In genomic region chr3:138442433-138442832, GRCh38 we compare ENCODE assay signal across 11 cellular contexts. TPM values are rescaled to one million over a fixed set of nuclear protein-coding genes. Genes with fewer than 3 reads are reported as not detected.
A peak's percentile ranks its signal among the peaks of the same experiment; 100 is the strongest.
DNase-seq lines count a peak whose midpoint lies in the region; ATAC-seq, FAIRE-seq and TF ChIP-seq lines count a peak whose summit lies in the region.
"Had no signal": no experiment of that assay in that cellular context is flagged by ENCODE, and none has a peak within 500 bp of the region (broad histone marks: within the 10 kb centered on the region; RNA-seq: fewer than 3 reads in every experiment).

No MANE protein-coding gene starts in this region.

- intact Hi-C loops in activated T-helper 2 cell treated with anti-CD3 and anti-CD28 coated beads, Interferon-gamma antibody, Interleukin-2, Interleukin-4, amounts not matched to agents 10 μg/mL and 5 μg/mL and 100 μg/mL, durations not matched to agents 14 hours and 24 hours and 36 hours (cut with micrococcal nuclease) = no loop called here

- H3K4me2 ChIP-seq in GM23248 (ENCODE audit: unreplicated experiment) (peak overlapping the region; percentile 66), H1 (ENCODE audit: insufficient read depth in 1 of 2, low read depth in 2 of 2, low read length in 2 of 2) (no peak overlapping the region), trophoblast cell (ENCODE audit: low read length) (no peak overlapping the region)

- DNase-seq in GM23248 (peak; percentile 89), NCI-H460 (ENCODE audit: extremely low read depth, low read depth) (peak; percentile 61), H1 (ENCODE audit: low read depth in 1 of 2, low spot score in 2 of 2) (no peak), trophoblast cell (peak; percentile 75 to 79), G401 (ENCODE audit: low spot score) (no peak)
- no peak for DNase-seq in activated T-helper 2 cell treated with anti-CD3 and anti-CD28 coated beads, Interferon-gamma antibody, Interleukin-2, Interleukin-4, amounts not matched to agents 10 μg/mL and 5 μg/mL and 100 μg/mL, durations not matched to agents 14 hours and 24 hours and 36 hours (ENCODE audit: low spot score)
- DNase-seq in NK-92 treated with Interleukin-12 subunit alpha and Interleukin-12 subunit beta, amount 100 ng/mL, for 24 hours (lab: John Stamatoyannopoulos, UW) = no peak
- DNase-seq: NCI-H510A had no signal

- H3K9me3 Mint-ChIP-seq in activated T-helper 2 cell treated with anti-CD3 and anti-CD28 coated beads, Interferon-gamma antibody, Interleukin-2, Interleukin-4, amounts not matched to agents 10 μg/mL and 5 μg/mL and 100 μg/mL, durations not matched to agents 14 hours and 24 hours and 36 hours = no peaks in the 10 kb centered on the region
- H3K9me3 Mint-ChIP-seq: T-helper 1 cell treated with Interleukin-12 subunit alpha and Interleukin-12 subunit beta and Interleukin-4 antibody, amounts not matched to agents 30 μg/mL and 1 μg/mL, for 36 hours had no signal

- CTCF ChIA-PET in H1 (lab: Charles Lee; ENCODE audit: partially characterized antibody) = interaction anchor here (0.6 to 2.6 kb wide), 3 partner anchors 16 to 589 kb away, joined by 3 to 6 read pairs (median 4); no protein-coding TSS in a partner anchor

- no peak overlapping the region for H3K14ac ChIP-seq in H1 (ENCODE audit: insufficient read length)
- no peak overlapping the region for H3K14ac ChIP-seq in trophoblast cell (ENCODE audit: low read length)

- no peak overlapping the region for H2BK20ac ChIP-seq in H1 (ENCODE audit: low read length)

- H3K79me1 ChIP-seq in H1 (ENCODE audit: low read depth, low read length) (peaks cover 3% of the 10 kb centered on the region; the same call in 1 of the 2 replicates), trophoblast cell (ENCODE audit: low read length) (peaks cover 29% of the 10 kb centered on the region)

- H3K79me2 ChIP-seq in GM23248 (ENCODE audit: insufficient read depth) (no peaks in the 10 kb centered on the region), H1 (ENCODE audit: control insufficient read depth in 1 of 2, insufficient read depth in 2 of 2, low read length in 2 of 2) (no peaks in the 10 kb centered on the region), trophoblast cell (ENCODE audit: control insufficient read depth, insufficient read depth, low read length, poor library complexity) (peaks cover 4% of the 10 kb centered on the region)

- H3K4ac ChIP-seq in H1 (replicated peaks; ENCODE audit: insufficient read length, low read depth, low read length) (no peak overlapping the region), trophoblast cell (ENCODE audit: low read depth, low read length) (no peak overlapping the region)

- H3K23ac ChIP-seq in H1 (ENCODE audit: insufficient read length) (no peak overlapping the region), trophoblast cell (ENCODE audit: low read length) (no peak overlapping the region)

- POLR2A ChIA-PET in H1 (lab: Charles Lee; ENCODE audit: partially characterized antibody) = interaction anchor here (1.1 kb wide), 1 partner anchor 9 kb away, joined by 3 read pairs; no protein-coding TSS in a partner anchor

- no peaks in the 10 kb centered on the region for H3K36me3 Mint-ChIP-seq in activated T-helper 2 cell treated with anti-CD3 and anti-CD28 coated beads, Interferon-gamma antibody, Interleukin-2, Interleukin-4, amounts not matched to agents 10 μg/mL and 5 μg/mL and 100 μg/mL, durations not matched to agents 14 hours and 24 hours and 36 hours (ENCODE audit: low read depth)
- H3K36me3 Mint-ChIP-seq: brain had no signal

- no peak for TF ChIP-seq EP300 in H1 (IDR thresholded peaks at IDR 0.05; ENCODE audit: borderline replicate concordance in 1 of 2, low read depth in 2 of 2, low read length in 2 of 2)

- H3K23me2 ChIP-seq in H1 (ENCODE audit: low read depth, low read length) = no peaks in the 10 kb centered on the region

- FAIRE-seq in H1 (lab: Jason Lieb, UNC) = no peak

- no peak overlapping the region for H3K18ac ChIP-seq in H1 (ENCODE audit: extremely low read depth, low read length)
- H3K18ac ChIP-seq in trophoblast cell (ENCODE audit: low read length) = no peak overlapping the region

- H3K9ac ChIP-seq in GM23248 = no peak overlapping the region
- H3K9ac ChIP-seq in H1 (replicated peaks in 1 of 4; ENCODE audit: extremely low read depth in 1 of 4, low read depth in 3 of 4, low read length in 3 of 4) = no peak overlapping the region
- H3K9ac ChIP-seq in trophoblast cell (ENCODE audit: low read length) = no peak overlapping the region

- H2BK5ac ChIP-seq in H1 (ENCODE audit: low read depth, low read length) (no peak overlapping the region), trophoblast cell (ENCODE audit: low read depth, low read length, poor library complexity) (no peak overlapping the region)

- H2BK12ac ChIP-seq in H1 (ENCODE audit: low read depth, low read length) = no peak overlapping the region
- H2BK12ac ChIP-seq in trophoblast cell (ENCODE audit: low read length) = no peak overlapping the region

- H2AK5ac ChIP-seq in H1 (ENCODE audit: low read depth, low read length) = no peak overlapping the region
- no peak overlapping the region for H2AK5ac ChIP-seq in trophoblast cell (ENCODE audit: low read length)

- H2BK120ac ChIP-seq in H1 (replicated peaks; ENCODE audit: low read depth, low read length) (no peak overlapping the region), trophoblast cell (ENCODE audit: insufficient read depth, low read length, poor library complexity) (no peak overlapping the region)

- peaks cover 42% of the 10 kb centered on the region for H3K4me1 ChIP-seq in GM23248 (ENCODE audit: insufficient read depth)
- peaks cover 0 to 7% (median 1%) of the 10 kb centered on the region in 4 experiments; a peak in 4 of 7 replicates for H3K4me1 ChIP-seq in H1 (replicated peaks in 1 of 4; ENCODE audit: control insufficient read depth in 3 of 4, insufficient read depth in 4 of 4, low read length in 3 of 4)
- peaks cover 49 to 55% of the 10 kb centered on the region in 2 experiments for H3K4me1 ChIP-seq in trophoblast cell (ENCODE audit: control insufficient read depth in 1 of 2, insufficient read depth in 2 of 2, low read length in 2 of 2)

- H4K20me1 ChIP-seq in GM23248 (ENCODE audit: insufficient read depth) (no peaks in the 10 kb centered on the region), H1 (replicated peaks in 1 of 2; ENCODE audit: control insufficient read depth in 1 of 2, insufficient read depth in 2 of 2, low read length in 2 of 2) (no peaks in the 10 kb centered on the region)

- H3K27ac Mint-ChIP-seq in activated T-helper 2 cell treated with anti-CD3 and anti-CD28 coated beads, Interferon-gamma antibody, Interleukin-2, Interleukin-4, amounts not matched to agents 10 μg/mL and 5 μg/mL and 100 μg/mL, durations not matched to agents 14 hours and 24 hours and 36 hours = no peak overlapping the region
- H3K27ac Mint-ChIP-seq: T-helper 1 cell treated with Interleukin-12 subunit alpha and Interleukin-12 subunit beta and Interleukin-4 antibody, amounts not matched to agents 30 μg/mL and 1 μg/mL, for 36 hours had no signal

- no peak for ATAC-seq in HG02759 (IDR thresholded peaks at IDR 0.05; ENCODE audit: unreplicated experiment)

- TF ChIP-seq POLR2A in H1 (IDR thresholded peaks at IDR 0.05; ENCODE audit: control extremely low read depth in 1 of 2, low read depth in 2 of 2, low read length in 2 of 2) = no peak

- H3K4me3 ChIP-seq in GM23248 (0 out of 2 replicates have a peak overlapping the region, but pooled peaks have one; percentile 16), H1 (ENCODE audit: extremely low read depth in 1 of 4, insufficient read depth in 2 of 4, low read depth in 3 of 4, low read length in 4 of 4) (no peak overlapping the region), trophoblast cell (ENCODE audit: low read depth, low read length) (no peak overlapping the region)

- no peaks in the 10 kb centered on the region for H3K27me3 ChIP-seq in GM23248 (replicated peaks; ENCODE audit: insufficient read depth)
- no peaks in the 10 kb centered on the region for H3K27me3 ChIP-seq in H1 (replicated peaks in 1 of 4; ENCODE audit: control insufficient read depth in 3 of 4, extremely low read depth in 1 of 4, insufficient read depth in 3 of 4, low read length in 3 of 4)
- no peaks in the 10 kb centered on the region for H3K27me3 ChIP-seq in trophoblast cell (ENCODE audit: insufficient read depth, low read length)

- no peak overlapping the region for H3K56ac ChIP-seq in H1 (replicated peaks; ENCODE audit: insufficient read length, low read depth, low read length)

- no peaks in the 10 kb centered on the region for H3K4me1 Mint-ChIP-seq in activated T-helper 2 cell treated with anti-CD3 and anti-CD28 coated beads, Interferon-gamma antibody, Interleukin-2, Interleukin-4, amounts not matched to agents 10 μg/mL and 5 μg/mL and 100 μg/mL, durations not matched to agents 14 hours and 24 hours and 36 hours (ENCODE audit: low read depth)

- TF ChIP-seq RAD21 in H1 (IDR thresholded peaks at IDR 0.05 in 1 of 2, conservative IDR thresholded peaks at IDR 0.05 in 1 of 2; ENCODE audit: low read depth in 2 of 2, low read length in 2 of 2) = no peak

- TF ChIP-seq CTCF in H1 (IDR thresholded peaks at IDR 0.05; ENCODE audit: control extremely low read depth in 1 of 3, insufficient read depth in 1 of 3, low read depth in 1 of 3, low read length in 3 of 3) = no peak

- no peak overlapping the region for H4K8ac ChIP-seq in H1 (ENCODE audit: extremely low read depth, insufficient read depth, low read length)
- H4K8ac ChIP-seq in trophoblast cell (ENCODE audit: low read depth, low read length) = no peak overlapping the region

- peaks cover 25% of the 10 kb centered on the region for H3F3A ChIP-seq in GM23248 (ENCODE audit: insufficient read depth)

- H4K91ac ChIP-seq in H1 (replicated peaks; ENCODE audit: insufficient read length, low read length) (no peak overlapping the region), trophoblast cell (ENCODE audit: low read depth, low read length) (no peak overlapping the region)

- 0 out of 2 replicates have a peak overlapping the region, but pooled peaks have one; percentile 6 for H3K27ac ChIP-seq in GM23248
- no peak overlapping the region for H3K27ac ChIP-seq in H1 (ENCODE audit: low read depth, low read length)
- no peak overlapping the region for H3K27ac ChIP-seq in trophoblast cell (ENCODE audit: low read depth, low read length)

- no peaks in the 10 kb centered on the region for H3K9me3 ChIP-seq in GM23248 (ENCODE audit: low read depth)
- no peaks in the 10 kb centered on the region for H3K9me3 ChIP-seq in H1 (ENCODE audit: insufficient read depth in 2 of 2, low read depth in 1 of 2, low read length in 1 of 2)
- H3K9me3 ChIP-seq in trophoblast cell (ENCODE audit: insufficient read depth, low read depth, low read length) = peaks cover 3% of the 10 kb centered on the region

- no peaks in the 10 kb centered on the region for H3K36me3 ChIP-seq in GM23248 (ENCODE audit: low read depth)
- H3K36me3 ChIP-seq in H1 (ENCODE audit: control insufficient read depth in 2 of 4, insufficient read depth in 4 of 4, low read length in 3 of 4) = no peaks in the 10 kb centered on the region
- no peaks in the 10 kb centered on the region for H3K36me3 ChIP-seq in trophoblast cell (ENCODE audit: control insufficient read depth in 1 of 2, insufficient read depth in 2 of 2, low read length in 2 of 2)

- H2BK15ac ChIP-seq in H1 (ENCODE audit: low read length) = no peak overlapping the region

- H4K5ac ChIP-seq in H1 (ENCODE audit: insufficient read length, low read depth, low read length) = no peak overlapping the region

- no peak overlapping the region for H4K12ac ChIP-seq in trophoblast cell (ENCODE audit: low read depth, low read length)

- H2AFZ ChIP-seq in GM23248 (peak overlapping the region; percentile 30; the same call in 1 of the 2 replicates), H1 (ENCODE audit: low read length) (no peak overlapping the region), trophoblast cell (ENCODE audit: insufficient read depth, low read length, poor library complexity) (no peak overlapping the region)

- WGBS in GM23248 (ENCODE audit: low coverage in 1 of 2, low lambda C conversion rate in 2 of 2, missing lambda C conversion rate in 2 of 2), 2 experiments = 11 to 13% methylated on average over 5 of the region's 5 CpGs
- WGBS in H1 (ENCODE audit: extremely low coverage in 1 of 2, insufficient coverage in 1 of 2, insufficient read length in 1 of 2, insufficient replicate concordance in 2 of 2, low coverage in 1 of 2, low lambda C conversion rate in 2 of 2, missing lambda C conversion rate in 1 of 2), 2 experiments = 84% methylated on average over 5 of the region's 5 CpGs; no CpG with 5 or more reads in 1 of the 2 experiments
- no CpG with 5 or more reads among the region's 5 CpGs for WGBS in trophoblast cell (ENCODE audit: extremely low coverage, insufficient coverage, insufficient read length)

- H3K4me3 Mint-ChIP-seq in activated T-helper 2 cell treated with anti-CD3 and anti-CD28 coated beads, Interferon-gamma antibody, Interleukin-2, Interleukin-4, amounts not matched to agents 10 μg/mL and 5 μg/mL and 100 μg/mL, durations not matched to agents 14 hours and 24 hours and 36 hours (ENCODE audit: low read depth) = no peak overlapping the region
- H3K4me3 Mint-ChIP-seq: brain; T-helper 1 cell treated with Interleukin-12 subunit alpha and Interleukin-12 subunit beta and Interleukin-4 antibody, amounts not matched to agents 30 μg/mL and 1 μg/mL, for 36 hours had no signal

- peaks cover 11% of the 10 kb centered on the region for H3K27me3 Mint-ChIP-seq in activated T-helper 2 cell treated with anti-CD3 and anti-CD28 coated beads, Interferon-gamma antibody, Interleukin-2, Interleukin-4, amounts not matched to agents 10 μg/mL and 5 μg/mL and 100 μg/mL, durations not matched to agents 14 hours and 24 hours and 36 hours (ENCODE audit: low read depth)

- in situ Hi-C loops in GM23248 (cut with MboI) = no loop called here
- in situ Hi-C loops in G401 (cut with HindIII; ENCODE audit: low sequenced_read_pairs) = no loop called here

- no peaks in the 10 kb centered on the region for H3K9me2 ChIP-seq in GM23248 (ENCODE audit: insufficient read depth)

RNA-seq across cellular contexts. Expression of gene ESYT3, which starts 8.0 kb away (rescaled TPM):
- total RNA-seq in GM23248 (2014; rRNA removed; shearing (Covaris generic)) = 0.63 and 1.3 TPM in 2 replicates
- polyA plus RNA-seq in GM23248 (2016; fragmentation: Nextera tagmentation; extraction: Ambion mirVana) = 0.38 and 0.48 TPM in 2 replicates
- 1.5 and 2.6 TPM in 2 replicates for total RNA-seq in NCI-H460 (2014; rRNA removed; shearing (Covaris generic))
- 6.9 and 8.0 TPM in 2 replicates for polyA plus RNA-seq in NCI-H460 (2014; cell fraction: nucleus; rRNA removed)
- total RNA-seq in H1 (2021; fragmentation: NEBNext Ultra II Directional; extraction: Animal tissue kit (Norgen Biotek cat#: 25700)) = 7.0 and 7.3 TPM in 2 replicates
- 4.3 and 4.4 TPM in 2 replicates for polyA plus RNA-seq in H1 (2011; rRNA removed)
- 4.3 TPM for polyA plus RNA-seq in H1 (2011; cell fraction: cytosol; rRNA removed)
- 19.2 TPM for polyA plus RNA-seq in H1 (2011; cell fraction: nucleus; rRNA removed)
- 4.3 to 6.6 TPM (median 5.3 TPM) in 4 replicates for polyA plus RNA-seq in H1 (2012, experiment 1 of 2)
- polyA plus RNA-seq in H1 (2012, experiment 2 of 2) = 1.4 TPM
- 4.7 TPM for polyA plus RNA-seq in H1 (2013, experiment 1 of 2)
- polyA plus RNA-seq in H1 (2013, experiment 2 of 2) = 4.9 TPM
- polyA minus RNA-seq in H1 (2011; rRNA and poly(A)+ RNA removed) = 9.0 and 12.1 TPM in 2 replicates
- polyA minus RNA-seq in H1 (2011; cell fraction: cytosol; rRNA and poly(A)+ RNA removed) = 5.9 TPM
- polyA minus RNA-seq in H1 (2011; cell fraction: nucleus; rRNA and poly(A)+ RNA removed) = 23.7 TPM
- polyA plus RNA-seq in trophoblast cell (2013) = 5.0 and 5.6 TPM in 2 replicates
- 0.09 and 0.32 TPM in 2 replicates for total RNA-seq in activated T-helper 2 cell treated with anti-CD3 and anti-CD28 coated beads, Interferon-gamma antibody, Interleukin-2, Interleukin-4, amounts not matched to agents 10 μg/mL and 5 μg/mL and 100 μg/mL, durations not matched to agents 14 hours and 24 hours and 36 hours
- total RNA-seq in G401 (2014; rRNA removed; shearing (Covaris generic)) = not detected in 2 replicates

Comparison
In these comparisons a context has a peak if more than half of its experiments do, and no peak if none do; other contexts are left out.
1. DNase-seq: peak in GM23248 (single experiment), NCI-H460 (single experiment) and trophoblast cell (2 of 2); none in H1 (0 of 2), activated T-helper 2 cell treated with anti-CD3 and anti-CD28 coated beads, Interferon-gamma antibody, Interleukin-2, Interleukin-4, amounts not matched to agents 10 μg/mL and 5 μg/mL and 100 μg/mL, durations not matched to agents 14 hours and 24 hours and 36 hours (single experiment), G401 (single experiment) and NK-92 treated with Interleukin-12 subunit alpha and Interleukin-12 subunit beta, amount 100 ng/mL, for 24 hours (single experiment).